In the genomic region with DNA sequence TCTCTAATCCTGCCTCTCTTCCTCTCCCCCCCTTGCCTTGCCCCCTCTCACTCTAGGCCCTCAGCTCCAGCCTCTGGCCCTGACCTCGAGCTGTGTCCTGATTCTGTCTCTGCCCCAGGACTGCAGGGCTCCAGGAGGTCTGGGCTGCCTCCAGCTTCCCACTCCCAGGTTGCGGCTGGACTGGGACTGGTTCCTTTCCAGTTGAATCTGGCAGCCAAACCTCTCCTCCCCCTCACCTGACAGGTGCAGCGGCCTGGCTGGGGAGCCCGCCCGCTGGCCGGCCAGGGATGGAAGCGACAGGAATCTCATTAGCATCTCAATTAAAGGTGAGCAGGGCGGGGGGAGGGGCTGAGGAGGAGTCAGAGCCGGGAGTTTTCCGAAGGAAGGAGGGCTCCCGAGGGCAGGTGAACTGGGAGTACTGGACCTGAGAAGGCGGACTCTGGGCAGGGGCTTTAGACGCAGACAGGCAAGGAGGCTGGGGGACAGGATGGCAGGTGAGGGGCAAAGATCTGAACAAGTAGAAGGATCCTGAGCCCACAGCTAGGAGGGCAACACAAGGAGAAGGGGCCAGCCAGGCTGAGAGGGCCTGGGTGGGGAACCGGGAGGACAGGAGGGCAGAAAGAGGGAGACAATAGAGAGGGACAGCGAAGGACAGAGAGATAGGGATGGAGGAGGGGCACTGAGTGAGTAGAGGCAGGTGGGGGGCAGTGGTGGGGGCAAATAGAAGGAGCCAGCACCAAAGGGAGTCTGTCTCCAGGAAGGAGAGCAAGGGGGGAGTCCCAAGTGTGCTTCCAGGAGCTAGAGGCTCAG, we compare ENCODE assay signal across 8 cellular contexts. TPM values are rescaled to one million over a fixed set of nuclear protein-coding genes. Genes with fewer than 3 reads are reported as not detected.
A peak's percentile ranks its signal among the peaks of the same experiment; 100 is the strongest.
DNase-seq lines count a peak whose midpoint lies in the region; ATAC-seq and TF ChIP-seq lines count a peak whose summit lies in the region.

A gene (minus strand): TSS at position 295 of the 810 bp plus-strand sequence. CDS start 780 bp downstream, outside the sequence.

- peak within 1 kb of the TSS; percentile 47 for H3K27ac ChIP-seq in GM23248
- peak within 1 kb of the TSS; percentile 91 to 95 (median 93) for H3K27ac ChIP-seq in esophagus squamous epithelium
- peak within 1 kb of the TSS; percentile 58 for H3K27ac ChIP-seq in psoas muscle

- H3K27me3 ChIP-seq in GM23248 (replicated peaks; ENCODE audit: insufficient read depth) (no peaks in the 10 kb centered on the region), esophagus squamous epithelium (no peaks in the 10 kb centered on the region), psoas muscle (ENCODE audit: insufficient read depth in 3 of 3, low read length in 2 of 3) (no peaks in the 10 kb centered on the region)

- no peaks in the 10 kb centered on the region for H3K9me2 ChIP-seq in GM23248 (ENCODE audit: insufficient read depth)

- intact Hi-C loops in esophagus squamous epithelium (cut with DNase I) (loop anchor here (5.0 kb wide), 1 partner anchor 38 kb away; no protein-coding TSS in a partner anchor), psoas muscle (cut with DNase I) (no loop called here)

- peak within 1 kb of the TSS; percentile 37 for H3K4me2 ChIP-seq in GM23248 (ENCODE audit: unreplicated experiment)

- H3K9me3 ChIP-seq in GM23248 (ENCODE audit: low read depth) (no peaks in the 10 kb centered on the region), esophagus squamous epithelium (no peaks in the 10 kb centered on the region), psoas muscle (no peaks in the 10 kb centered on the region)

- H3K4me3 ChIP-seq in GM23248: no peak within 1 kb of the TSS
- H3K4me3 ChIP-seq in esophagus squamous epithelium: peak within 1 kb of the TSS; percentile 36 to 64 (median 45)
- H3K4me3 ChIP-seq in psoas muscle: no peak within 1 kb of the TSS

- peaks cover 22% of the 10 kb centered on the region for H3F3A ChIP-seq in GM23248 (ENCODE audit: insufficient read depth)

- peak within 1 kb of the TSS; percentile 52; the same call in 1 of the 2 replicates for H3K9ac ChIP-seq in GM23248

- DNase-seq in GM23248: no peak
- DNase-seq in NCI-H69 (lab: John Stamatoyannopoulos, UW): peak; percentile 90
- DNase-seq in esophagus squamous epithelium (lab: John Stamatoyannopoulos, UW): no peak
- DNase-seq in psoas muscle: no peak

- H2AFZ ChIP-seq in GM23248: peak within 1 kb of the TSS; percentile 80

- peak in 1 of 6 experiments; percentile 5 for TF ChIP-seq CTCF in esophagus squamous epithelium (IDR thresholded peaks at IDR 0.05)
- TF ChIP-seq CTCF in psoas muscle (IDR thresholded peaks at IDR 0.05): no peak

- H3K79me2 ChIP-seq in GM23248 (ENCODE audit: insufficient read depth): no peaks in the 10 kb centered on the region

- in situ Hi-C loops in GM23248 (cut with MboI): no loop called here

- TF ChIP-seq POLR2A in esophagus squamous epithelium (IDR thresholded peaks at IDR 0.05): peak in 3 of 4 donors; percentile 28 to 78 (median 45)

- WGBS in GM23248 (ENCODE audit: low coverage in 1 of 2, low lambda C conversion rate in 2 of 2, missing lambda C conversion rate in 2 of 2), 2 experiments: 82 to 96% methylated on average over 12 to 15 of the region's 15 CpGs
- 55% methylated on average over 5 to 8 of the region's 15 CpGs for WGBS in esophagus squamous epithelium, 2 donors
- WGBS in psoas muscle, 3 donors: 84 to 87% (median 85%) methylated on average over 15 of the region's 15 CpGs

- ATAC-seq in psoas muscle (no peak), HG02870 (IDR thresholded peaks at IDR 0.05; ENCODE audit: unreplicated experiment) (no peak), HG02763 (IDR thresholded peaks at IDR 0.05; ENCODE audit: unreplicated experiment) (no peak), GM19397 (IDR thresholded peaks at IDR 0.05; ENCODE audit: unreplicated experiment) (no peak), GM21447 (IDR thresholded peaks at IDR 0.05; ENCODE audit: unreplicated experiment) (no peak)

- H3K4me1 ChIP-seq in GM23248 (ENCODE audit: insufficient read depth) (peaks cover 44% of the 10 kb centered on the region), esophagus squamous epithelium (peaks cover 43 to 100% (median 63%) of the 10 kb centered on the region in 3 donors), psoas muscle (peaks cover 24% of the 10 kb centered on the region)

- H4K20me1 ChIP-seq in GM23248 (ENCODE audit: insufficient read depth): no peaks in the 10 kb centered on the region

- no peaks in the 10 kb centered on the region for H3K36me3 ChIP-seq in GM23248 (ENCODE audit: low read depth)
- H3K36me3 ChIP-seq in esophagus squamous epithelium: no peaks in the 10 kb centered on the region
- H3K36me3 ChIP-seq in psoas muscle (ENCODE audit: insufficient read depth in 1 of 2, low read depth in 1 of 2): no peaks in the 10 kb centered on the region

RNA-seq across cellular contexts. Expression of the gene that starts here (rescaled TPM):
- 0.76 TPM in 1 of 2 replicates, not detected in the other for total RNA-seq in GM23248 (2014; rRNA removed; shearing (Covaris generic))
- polyA plus RNA-seq in GM23248 (2016; fragmentation: Nextera tagmentation; extraction: Ambion mirVana) (0.25 and 0.59 TPM in 2 replicates), psoas muscle (under 1 TPM; 0.03 to 0.39 (median 0.31) TPM)
- total RNA-seq in esophagus squamous epithelium (100 to 1,000 TPM in 3 of 4 donors, 10 to 100 TPM in 1; 88.9 to 266 (median 111) TPM), psoas muscle (under 1 TPM; 0.30 to 0.57 (median 0.48) TPM)

Comparison
In these comparisons a context has a peak if more than half of its experiments do, and no peak if none do; other contexts are left out.
1. RNA of the gene that starts here (total RNA-seq): 88.9 to 266 TPM in esophagus squamous epithelium; 0.76 TPM in GM23248 and 0.30 to 0.57 TPM in psoas muscle; every median in the first group is over 10 times any median in the second.
2. H3K4me3 ChIP-seq: peak in esophagus squamous epithelium (4 of 4); none in GM23248 (single experiment) and psoas muscle (single experiment).
3. Peak in every context shown above with its lines, with median percentiles within 50 percentile points of each other: H3K27ac ChIP-seq.